ENCODE assay signal across 22 cellular contexts in the genomic region with DNA sequence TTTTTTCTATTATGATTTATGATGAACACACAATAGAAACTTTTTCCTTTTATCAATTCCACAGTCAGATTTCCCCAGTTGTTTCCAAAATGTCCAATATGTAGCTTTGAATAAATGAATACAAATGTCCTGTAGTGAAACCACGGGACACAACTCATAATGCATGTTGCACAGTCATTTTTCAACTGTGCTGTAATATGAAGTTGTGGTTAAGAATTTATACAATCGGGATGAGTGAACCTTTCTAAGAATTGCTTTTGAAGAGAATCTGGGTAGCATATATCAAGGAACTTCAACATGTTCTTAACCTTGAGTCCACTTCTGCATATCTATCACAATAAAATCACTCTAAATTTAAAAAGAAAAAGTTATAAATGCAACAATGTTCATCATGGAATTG. TPM values are rescaled to one million over a fixed set of nuclear protein-coding genes. Genes with fewer than 3 reads are reported as not detected.
DNase-seq lines count a peak whose midpoint lies in the region; ATAC-seq and TF ChIP-seq lines count a peak whose summit lies in the region.
"Had no signal": no experiment of that assay in that cellular context is flagged by ENCODE, and none has a peak within 500 bp of the region (broad histone marks: within the 10 kb centered on the region; RNA-seq: fewer than 3 reads in every experiment).

No MANE protein-coding gene starts in this region.

- CTCF ChIA-PET in activated CD4-positive, alpha-beta memory T cell treated with anti-CD3 and anti-CD28 coated beads for 36 hours (lab: Charles Lee) = interaction anchor here (1.2 kb wide), 1 partner anchor 8 kb away, joined by 4 read pairs; no protein-coding TSS in a partner anchor
- CTCF ChIA-PET in activated CD4-positive, alpha-beta memory T cell treated with anti-CD3 and anti-CD28 coated beads, Interleukin-2, amount 10 ng/mL, durations not matched to agents 7 days and 5 days (lab: Charles Lee) = no interaction called here

- H3K27me3 ChIP-seq in ovary = no peaks in the 10 kb centered on the region
- H3K27me3 ChIP-seq: BE2C; BLaER1 treated with 17β-estradiol and CSF1 and Interleukin-3, amounts not matched to agents 10 nM and 100 nM had no signal

- peak; percentile 70 for ATAC-seq in activated T-helper 17 cell treated with anti-CD3 and anti-CD28 coated beads, Interleukin-2, amount 50 U/mL, for 72 hours (replicated peaks)
- peak; percentile 91 for ATAC-seq in stimulated activated effector memory CD8-positive, alpha-beta T cell treated with anti-CD3 and anti-CD28 coated beads, Interleukin-12 subunit alpha, Interleukin-12 subunit beta, amount 100 ng/mL, for 72 hours
- ATAC-seq: A549, HCT116 had no signal

- peak overlapping the region; percentile 13 for H3K27ac Mint-ChIP-seq in activated CD4-positive, alpha-beta memory T cell treated with anti-CD3 and anti-CD28 coated beads for 36 hours
- H3K27ac Mint-ChIP-seq in activated CD4-positive, alpha-beta memory T cell treated with anti-CD3 and anti-CD28 coated beads, Interleukin-2, amount 10 ng/mL, durations not matched to agents 7 days and 5 days = no peak overlapping the region
- H3K27ac Mint-ChIP-seq in activated T-helper 17 cell treated with anti-CD3 and anti-CD28 coated beads, Interleukin-2, amount 50 U/mL, for 72 hours = no peak overlapping the region
- H3K27ac Mint-ChIP-seq in stimulated activated effector memory CD8-positive, alpha-beta T cell treated with anti-CD3 and anti-CD28 coated beads, Interleukin-12 subunit alpha, Interleukin-12 subunit beta, amount 100 ng/mL, for 72 hours = no peak overlapping the region
- H3K27ac Mint-ChIP-seq: CD14-positive monocyte; CD4-positive, alpha-beta T cell; CD8-positive, alpha-beta memory T cell had no signal

- no peaks in the 10 kb centered on the region for H3K36me3 Mint-ChIP-seq in activated CD4-positive, alpha-beta memory T cell treated with anti-CD3 and anti-CD28 coated beads for 36 hours
- no peaks in the 10 kb centered on the region for H3K36me3 Mint-ChIP-seq in activated CD4-positive, alpha-beta memory T cell treated with anti-CD3 and anti-CD28 coated beads, Interleukin-2, amount 10 ng/mL, durations not matched to agents 7 days and 5 days (ENCODE audit: low read depth)
- no peaks in the 10 kb centered on the region for H3K36me3 Mint-ChIP-seq in activated T-helper 17 cell treated with anti-CD3 and anti-CD28 coated beads, Interleukin-2, amount 50 U/mL, for 72 hours (ENCODE audit: low read depth)
- no peaks in the 10 kb centered on the region for H3K36me3 Mint-ChIP-seq in stimulated activated effector memory CD8-positive, alpha-beta T cell treated with anti-CD3 and anti-CD28 coated beads, Interleukin-12 subunit alpha, Interleukin-12 subunit beta, amount 100 ng/mL, for 72 hours
- H3K36me3 Mint-ChIP-seq: CD14-positive monocyte; CD8-positive, alpha-beta memory T cell had no signal

- TF ChIP-seq EP300 in ovary (IDR thresholded peaks at IDR 0.05) = no peak

- H3K4me1 Mint-ChIP-seq in activated CD4-positive, alpha-beta memory T cell treated with anti-CD3 and anti-CD28 coated beads for 36 hours (ENCODE audit: low read depth) = no peaks in the 10 kb centered on the region
- peaks cover 5% of the 10 kb centered on the region for H3K4me1 Mint-ChIP-seq in activated CD4-positive, alpha-beta memory T cell treated with anti-CD3 and anti-CD28 coated beads, Interleukin-2, amount 10 ng/mL, durations not matched to agents 7 days and 5 days
- H3K4me1 Mint-ChIP-seq in activated T-helper 17 cell treated with anti-CD3 and anti-CD28 coated beads, Interleukin-2, amount 50 U/mL, for 72 hours = no peaks in the 10 kb centered on the region
- H3K4me1 Mint-ChIP-seq in stimulated activated effector memory CD8-positive, alpha-beta T cell treated with anti-CD3 and anti-CD28 coated beads, Interleukin-12 subunit alpha, Interleukin-12 subunit beta, amount 100 ng/mL, for 72 hours = no peaks in the 10 kb centered on the region
- H3K4me1 Mint-ChIP-seq: CD8-positive, alpha-beta memory T cell had no signal

- no peak overlapping the region for H3K27ac ChIP-seq in ovary
- H3K27ac ChIP-seq: A549; BLaER1 treated with 17β-estradiol and CSF1 and Interleukin-3, amounts not matched to agents 10 nM and 100 nM; GM23248 had no signal

- H3K27me3 Mint-ChIP-seq in activated CD4-positive, alpha-beta memory T cell treated with anti-CD3 and anti-CD28 coated beads for 36 hours = peaks cover 16% of the 10 kb centered on the region
- H3K27me3 Mint-ChIP-seq in activated CD4-positive, alpha-beta memory T cell treated with anti-CD3 and anti-CD28 coated beads, Interleukin-2, amount 10 ng/mL, durations not matched to agents 7 days and 5 days = peaks cover 13% of the 10 kb centered on the region
- peaks cover 14% of the 10 kb centered on the region for H3K27me3 Mint-ChIP-seq in activated T-helper 17 cell treated with anti-CD3 and anti-CD28 coated beads, Interleukin-2, amount 50 U/mL, for 72 hours

- no peak for TF ChIP-seq CTCF in ovary (IDR thresholded peaks at IDR 0.05)

- H3K4me1 ChIP-seq in ovary (ENCODE audit: insufficient read depth) = no peaks in the 10 kb centered on the region
- H3K4me1 ChIP-seq: A549; BE2C; BLaER1 treated with 17β-estradiol and CSF1 and Interleukin-3, amounts not matched to agents 10 nM and 100 nM had no signal

- no peak for TF ChIP-seq POLR2A in ovary (IDR thresholded peaks at IDR 0.05)

- H3K9me3 Mint-ChIP-seq in activated CD4-positive, alpha-beta memory T cell treated with anti-CD3 and anti-CD28 coated beads for 36 hours = no peaks in the 10 kb centered on the region
- H3K9me3 Mint-ChIP-seq in activated CD4-positive, alpha-beta memory T cell treated with anti-CD3 and anti-CD28 coated beads, Interleukin-2, amount 10 ng/mL, durations not matched to agents 7 days and 5 days = no peaks in the 10 kb centered on the region
- no peaks in the 10 kb centered on the region for H3K9me3 Mint-ChIP-seq in activated T-helper 17 cell treated with anti-CD3 and anti-CD28 coated beads, Interleukin-2, amount 50 U/mL, for 72 hours
- no peaks in the 10 kb centered on the region for H3K9me3 Mint-ChIP-seq in stimulated activated effector memory CD8-positive, alpha-beta T cell treated with anti-CD3 and anti-CD28 coated beads, Interleukin-12 subunit alpha, Interleukin-12 subunit beta, amount 100 ng/mL, for 72 hours
- H3K9me3 Mint-ChIP-seq: CD14-positive monocyte; CD4-positive, alpha-beta T cell; H9 had no signal

- no peaks in the 10 kb centered on the region for H3K36me3 ChIP-seq in ovary
- H3K36me3 ChIP-seq: BE2C; BLaER1 treated with 17β-estradiol and CSF1 and Interleukin-3, amounts not matched to agents 10 nM and 100 nM had no signal

- intact Hi-C loops in activated CD4-positive, alpha-beta memory T cell treated with anti-CD3 and anti-CD28 coated beads for 36 hours (cut with micrococcal nuclease) = no loop called here
- intact Hi-C loops in ovary (cut with DNase I) = loop anchor here in 2 of 4 donors (10.0 kb wide), 2 partner anchors 46 to 186 kb away; no protein-coding TSS in a partner anchor

- 87 to 94% (median 89%) methylated on average over 2 of the region's 2 CpGs for WGBS in ovary, 3 donors

- no peak for DNase-seq in activated CD4-positive, alpha-beta memory T cell treated with anti-CD3 and anti-CD28 coated beads for 36 hours
- DNase-seq in activated CD4-positive, alpha-beta memory T cell treated with anti-CD3 and anti-CD28 coated beads, Interleukin-2, amount 10 ng/mL, durations not matched to agents 7 days and 5 days = no peak
- peak in 1 of 2 donors; percentile 34 for DNase-seq in stimulated activated effector memory CD8-positive, alpha-beta T cell treated with anti-CD3 and anti-CD28 coated beads, Interleukin-12 subunit alpha, Interleukin-12 subunit beta, amount 100 ng/mL, for 72 hours (ENCODE audit: low spot score in 2 of 2)
- no peak for DNase-seq in ovary
- DNase-seq in MV-4-11 (lab: John Stamatoyannopoulos, UW) = no peak
- DNase-seq: 8988T; ACHN; AML-193; BE2C; CD4-positive, alpha-beta T cell; CD8-positive, alpha-beta memory T cell; DMS 273 treated with DMSO at 0.1 percent for 48 hours; DMS79; EL; GDM1; GM23248; H9 had no signal

- no peaks in the 10 kb centered on the region for H3K9me3 ChIP-seq in ovary
- H3K9me3 ChIP-seq: A549; BE2C; BLaER1 treated with 17β-estradiol and CSF1 and Interleukin-3, amounts not matched to agents 10 nM and 100 nM had no signal

- no peak overlapping the region for H3K4me3 ChIP-seq in ovary
- H3K4me3 ChIP-seq: A549; BLaER1 treated with 17β-estradiol and CSF1 and Interleukin-3, amounts not matched to agents 10 nM and 100 nM; GM23248 had no signal

- H3K4me3 Mint-ChIP-seq in activated CD4-positive, alpha-beta memory T cell treated with anti-CD3 and anti-CD28 coated beads for 36 hours = no peak overlapping the region
- H3K4me3 Mint-ChIP-seq in activated CD4-positive, alpha-beta memory T cell treated with anti-CD3 and anti-CD28 coated beads, Interleukin-2, amount 10 ng/mL, durations not matched to agents 7 days and 5 days = no peak overlapping the region
- no peak overlapping the region for H3K4me3 Mint-ChIP-seq in activated T-helper 17 cell treated with anti-CD3 and anti-CD28 coated beads, Interleukin-2, amount 50 U/mL, for 72 hours
- H3K4me3 Mint-ChIP-seq in stimulated activated effector memory CD8-positive, alpha-beta T cell treated with anti-CD3 and anti-CD28 coated beads, Interleukin-12 subunit alpha, Interleukin-12 subunit beta, amount 100 ng/mL, for 72 hours = no peak overlapping the region
- H3K4me3 Mint-ChIP-seq: CD14-positive monocyte; CD4-positive, alpha-beta T cell; CD8-positive, alpha-beta memory T cell; H9 had no signal

- POLR2A ChIA-PET in activated CD4-positive, alpha-beta memory T cell treated with anti-CD3 and anti-CD28 coated beads for 36 hours (lab: Charles Lee) = no interaction called here
- POLR2A ChIA-PET in activated CD4-positive, alpha-beta memory T cell treated with anti-CD3 and anti-CD28 coated beads, Interleukin-2, amount 10 ng/mL, durations not matched to agents 7 days and 5 days (lab: Charles Lee) = no interaction called here

RNA-seq across cellular contexts. Expression of a gene that starts 14.6 kb away (rescaled TPM):
- total RNA-seq in activated CD4-positive, alpha-beta memory T cell treated with anti-CD3 and anti-CD28 coated beads for 36 hours = 1 to 10 TPM; 5.7 to 6.2 TPM
- total RNA-seq in activated CD4-positive, alpha-beta memory T cell treated with anti-CD3 and anti-CD28 coated beads, Interleukin-2, amount 10 ng/mL, durations not matched to agents 7 days and 5 days = 1 to 10 TPM; 6.7 to 7.4 TPM
- total RNA-seq in activated T-helper 17 cell treated with anti-CD3 and anti-CD28 coated beads, Interleukin-2, amount 50 U/mL, for 72 hours = 10 to 100 TPM; 12.5 to 14.4 TPM
- 10 to 100 TPM; 16.4 to 28.5 (median 18.8) TPM for total RNA-seq in ovary
- polyA plus RNA-seq in ovary = 10 to 100 TPM; 14.1 to 37.7 TPM
